In genomic region chr21:33029975-33030461, GRCh38 we compare ENCODE assay signal across 20 cellular contexts. TPM values are rescaled to one million over a fixed set of nuclear protein-coding genes. Genes with fewer than 3 reads are reported as not detected.
"Had no signal": no experiment of that assay in that cellular context is flagged by ENCODE, and none has a peak within 500 bp of the region (broad histone marks: within the 10 kb centered on the region; RNA-seq: fewer than 3 reads in every experiment).

No MANE protein-coding gene starts in this region.

- H3K9me3 Mint-ChIP-seq: activated CD4-positive, alpha-beta memory T cell treated with anti-CD3 and anti-CD28 coated beads, Interleukin-2, amount 10 ng/mL, durations not matched to agents 7 days and 5 days; activated naive CD4-positive, alpha-beta T cell treated with anti-CD3 and anti-CD28 coated beads, Interleukin-2, amount 50 U/mL, for 24 hours; activated T-helper 1 cell treated with anti-CD3 and anti-CD28 coated beads, Interleukin-12 subunit alpha, Interleukin-12 subunit beta, Interleukin-2, Interleukin-4 antibody, amounts not matched to agents 30 ng/mL and 10 ng/mL and 1 ng/mL, durations not matched to agents 14 hours and 24 hours and 36 hours; dendritic cell treated with granulocyte-macrophage colony-stimulating factor and Interleukin-4, amounts not matched to agents 40 ng/mL and 50 ng/mL, for 4 days; naive thymus-derived CD8-positive, alpha-beta T cell; stimulated activated naive CD8-positive, alpha-beta T cell treated with anti-CD3 and anti-CD28 coated beads, Interleukin-15, Interleukin-2, amounts not matched to agents 100 ng/mL and 50 ng/mL, for 24 hours had no signal

- H3K27ac ChIP-seq: body of pancreas, heart left ventricle, psoas muscle, VCaP had no signal

- H3K4me3 Mint-ChIP-seq: activated CD4-positive, alpha-beta memory T cell treated with anti-CD3 and anti-CD28 coated beads, Interleukin-2, amount 10 ng/mL, durations not matched to agents 7 days and 5 days; activated T-helper 1 cell treated with anti-CD3 and anti-CD28 coated beads, Interleukin-12 subunit alpha, Interleukin-12 subunit beta, Interleukin-2, Interleukin-4 antibody, amounts not matched to agents 30 ng/mL and 10 ng/mL and 1 ng/mL, durations not matched to agents 14 hours and 24 hours and 36 hours had no signal

- H3K36me3 Mint-ChIP-seq: activated naive CD4-positive, alpha-beta T cell treated with anti-CD3 and anti-CD28 coated beads, Interleukin-2, amount 50 U/mL, for 24 hours had no signal

- ATAC-seq: activated CD4-positive, alpha-beta T cell treated with anti-CD3 and anti-CD28 coated beads for 36 hours; body of pancreas; esophagus mucosa; heart left ventricle; left lobe of liver; mucosa of descending colon; naive thymus-derived CD8-positive, alpha-beta T cell; psoas muscle had no signal

- H3K9me3 ChIP-seq: body of pancreas, heart left ventricle, mucosa of descending colon, psoas muscle had no signal

- H3K27ac Mint-ChIP-seq: activated CD4-positive, alpha-beta memory T cell treated with anti-CD3 and anti-CD28 coated beads, Interleukin-2, amount 10 ng/mL, durations not matched to agents 7 days and 5 days; activated CD4-positive, alpha-beta T cell treated with anti-CD3 and anti-CD28 coated beads for 36 hours; dendritic cell treated with granulocyte-macrophage colony-stimulating factor and Interleukin-4, amounts not matched to agents 40 ng/mL and 50 ng/mL, for 4 days; naive thymus-derived CD8-positive, alpha-beta T cell; stimulated activated naive CD8-positive, alpha-beta T cell treated with anti-CD3 and anti-CD28 coated beads, Interleukin-15, Interleukin-2, amounts not matched to agents 100 ng/mL and 50 ng/mL, for 24 hours had no signal

- H3K4me1 ChIP-seq: psoas muscle had no signal

- DNase-seq: activated CD4-positive, alpha-beta memory T cell treated with anti-CD3 and anti-CD28 coated beads, Interleukin-2, amount 10 ng/mL, durations not matched to agents 7 days and 5 days; activated CD4-positive, alpha-beta T cell treated with anti-CD3 and anti-CD28 coated beads for 36 hours; body of pancreas; heart left ventricle; mammary epithelial cell; mucosa of descending colon; naive thymus-derived CD8-positive, alpha-beta T cell; occipital lobe; psoas muscle; stimulated activated CD4-positive, alpha-beta T cell treated with anti-CD3 and anti-CD28 coated beads, Interleukin-4, amount 100 ng/mL, for 1 hour; stimulated activated CD8-positive, alpha-beta memory T cell treated with anti-CD3 and anti-CD28 coated beads, Interleukin-4, amount 100 ng/mL, for 48 hours; T-helper 1 cell had no signal

RNA-seq across cellular contexts. Expression of gene OLIG2, which starts 4.3 kb away (rescaled TPM):
- total RNA-seq: activated CD4-positive, alpha-beta memory T cell treated with anti-CD3 and anti-CD28 coated beads, Interleukin-2, amount 10 ng/mL, durations not matched to agents 7 days and 5 days; activated CD4-positive, alpha-beta T cell treated with anti-CD3 and anti-CD28 coated beads for 36 hours; activated T-helper 1 cell treated with anti-CD3 and anti-CD28 coated beads, Interleukin-12 subunit alpha, Interleukin-12 subunit beta, Interleukin-2, Interleukin-4 antibody, amounts not matched to agents 30 ng/mL and 10 ng/mL and 1 ng/mL, durations not matched to agents 14 hours and 24 hours and 36 hours; body of pancreas; esophagus mucosa; heart left ventricle; left lobe of liver; mammary epithelial cell; mucosa of descending colon; naive thymus-derived CD8-positive, alpha-beta T cell; urinary bladder had no signal

RNA-seq across cellular contexts. Expression of gene OLIG1, which starts 39.9 kb away (rescaled TPM):
- total RNA-seq: activated CD4-positive, alpha-beta memory T cell treated with anti-CD3 and anti-CD28 coated beads, Interleukin-2, amount 10 ng/mL, durations not matched to agents 7 days and 5 days; activated CD4-positive, alpha-beta T cell treated with anti-CD3 and anti-CD28 coated beads for 36 hours; activated T-helper 1 cell treated with anti-CD3 and anti-CD28 coated beads, Interleukin-12 subunit alpha, Interleukin-12 subunit beta, Interleukin-2, Interleukin-4 antibody, amounts not matched to agents 30 ng/mL and 10 ng/mL and 1 ng/mL, durations not matched to agents 14 hours and 24 hours and 36 hours; body of pancreas; esophagus mucosa; left lobe of liver; mammary epithelial cell; mucosa of descending colon; naive thymus-derived CD8-positive, alpha-beta T cell; urinary bladder had no signal
